ENCODE assay signal across 22 cellular contexts in the genomic region with DNA sequence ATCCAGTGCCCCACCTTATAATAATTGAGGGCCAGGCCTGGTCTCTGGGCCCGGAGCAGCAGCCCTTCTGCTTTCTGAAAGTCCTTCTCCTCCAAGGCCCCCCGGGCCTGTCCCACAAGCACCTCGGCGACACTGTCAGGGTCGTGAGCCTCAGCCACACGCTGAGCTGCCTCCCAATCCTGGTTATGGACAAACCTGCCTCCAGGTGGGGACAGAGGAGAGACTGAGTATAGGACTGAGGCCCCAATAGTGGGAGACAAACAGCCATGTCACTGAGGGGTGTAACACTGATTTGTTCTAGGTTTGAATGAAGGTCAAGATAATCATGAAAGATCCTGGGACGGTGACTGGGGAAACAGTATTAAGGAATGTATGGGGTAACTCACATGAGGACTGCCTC. TPM values are rescaled to one million over a fixed set of nuclear protein-coding genes. Genes with fewer than 3 reads are reported as not detected.
DNase-seq lines count a peak whose midpoint lies in the region; ATAC-seq, FAIRE-seq and TF ChIP-seq lines count a peak whose summit lies in the region.
"Had no signal": no experiment of that assay in that cellular context is flagged by ENCODE, and none has a peak within 500 bp of the region (broad histone marks: within the 10 kb centered on the region; RNA-seq: fewer than 3 reads in every experiment).

No MANE protein-coding gene starts in this region.

- H3K27ac ChIP-seq in HepG2 (ENCODE audit: extremely low read length, insufficient read depth, low read length) (no peak overlapping the region), right lobe of liver (no peak overlapping the region), body of pancreas (no peak overlapping the region), vagina (no peak overlapping the region), upper lobe of right lung (no peak overlapping the region)
- H3K27ac ChIP-seq: C4-2B, SK-N-MC had no signal

- H3K9ac ChIP-seq in HepG2 (ENCODE audit: insufficient read depth, low read depth, low read length), result no peak overlapping the region

- no peak overlapping the region for H3K4me3 Mint-ChIP-seq in progenitor cell of endocrine pancreas (ENCODE audit: low read depth)

- DNase-seq in HepG2 (ENCODE audit: low spot score) (no peak), right lobe of liver (no peak), body of pancreas (no peak), vagina (ENCODE audit: extremely low spot score in 2 of 2) (no peak), progenitor cell of endocrine pancreas (ENCODE audit: low spot score, unreplicated experiment) (no peak), upper lobe of right lung (no peak)
- DNase-seq: EL, GF-D8, GOT3, MM.1S, NCI-H1048, NCI-H1417 treated with DMSO at 0.1 percent for 48 hours, NCI-H187, NCI-H2107, NCI-H446 treated with DMSO at 0.1 percent for 48 hours, NCI-H526 treated with DMSO at 0.1 percent for 48 hours, OCI-M1, SHP77 treated with DMSO at 0.1 percent for 48 hours had no signal

- no peaks in the 10 kb centered on the region for H4K20me1 ChIP-seq in HepG2 (ENCODE audit: insufficient read depth, low read length)

- POLR2A ChIA-PET in HepG2 (lab: Yijun Ruan, JAX), result no interaction called here

- FAIRE-seq in HepG2 (lab: Jason Lieb, UNC), result no peak
- FAIRE-seq: A204.1, D721Med had no signal

- CTCF ChIA-PET in HepG2 (lab: Yijun Ruan, JAX; ENCODE audit: low intra/inter-chr PET ratio, low total read pairs), result no interaction called here

- no peak overlapping the region for H3K4me3 ChIP-seq in HepG2 (replicated peaks in 1 of 3; ENCODE audit: insufficient read depth in 1 of 3, low read depth in 2 of 3, low read length in 3 of 3)
- no peak overlapping the region for H3K4me3 ChIP-seq in right lobe of liver
- no peak overlapping the region for H3K4me3 ChIP-seq in body of pancreas
- no peak overlapping the region for H3K4me3 ChIP-seq in vagina
- H3K4me3 ChIP-seq in upper lobe of right lung, result no peak overlapping the region
- H3K4me3 ChIP-seq: SK-N-MC had no signal

- H3K4me1 Mint-ChIP-seq in progenitor cell of endocrine pancreas (ENCODE audit: low read depth), result no peaks in the 10 kb centered on the region

- H3K9me3 ChIP-seq in HepG2 (ENCODE audit: low read length) (no peaks in the 10 kb centered on the region), right lobe of liver (no peaks in the 10 kb centered on the region), body of pancreas (no peaks in the 10 kb centered on the region), vagina (no peaks in the 10 kb centered on the region), upper lobe of right lung (no peaks in the 10 kb centered on the region)

- TF ChIP-seq CTCF in HepG2 (CRISPR knock-in tag; IDR thresholded peaks at IDR 0.05), result peak; percentile 34; the same call in 1 of the 2 replicates
- no peak for TF ChIP-seq CTCF in right lobe of liver (IDR thresholded peaks at IDR 0.05)
- TF ChIP-seq CTCF in body of pancreas (IDR thresholded peaks at IDR 0.05), result no peak
- no peak for TF ChIP-seq CTCF in vagina (IDR thresholded peaks at IDR 0.05)
- TF ChIP-seq CTCF in progenitor cell of endocrine pancreas (IDR thresholded peaks at IDR 0.05; ENCODE audit: unreplicated experiment), result no peak
- TF ChIP-seq CTCF in upper lobe of right lung (IDR thresholded peaks at IDR 0.05), result no peak

- H3K27ac Mint-ChIP-seq in progenitor cell of endocrine pancreas, result no peak overlapping the region

- WGBS in HepG2 (ENCODE audit: low lambda C conversion rate), result 92% methylated on average over 7 of the region's 7 CpGs
- WGBS in right lobe of liver (ENCODE audit: insufficient coverage, low coverage, low lambda C conversion rate, missing lambda C conversion rate), result 97% methylated on average over 6 of the region's 7 CpGs
- 76 to 82% methylated on average over 7 of the region's 7 CpGs for WGBS in body of pancreas, 2 donors

- no TSS peak for BruUV-seq in HepG2 (replicated peaks; lab: Mats Ljungman, UMichigan)

- TF ChIP-seq EP300 in HepG2 (IDR thresholded peaks at IDR 0.05; ENCODE audit: low read depth in 2 of 2, low read length in 2 of 2), result no peak
- no peak for TF ChIP-seq EP300 in HepG2 (CRISPR knock-in tag; IDR thresholded peaks at IDR 0.05; ENCODE audit: borderline replicate concordance)

- in situ Hi-C loops in HepG2 (cut with HindIII; ENCODE audit: extremely low pct_ligation_motif_present, low pct_unique_long_range_greater_than_20kb), result no loop called here

- TF ChIP-seq POLR2A in HepG2 (IDR thresholded peaks at IDR 0.05; ENCODE audit: insufficient read depth in 1 of 2, low read depth in 2 of 2, low read length in 2 of 2), result no peak
- TF ChIP-seq POLR2A in right lobe of liver (IDR thresholded peaks at IDR 0.05), result no peak
- TF ChIP-seq POLR2A in body of pancreas (IDR thresholded peaks at IDR 0.05), result no peak
- no peak for TF ChIP-seq POLR2A in vagina (IDR thresholded peaks at IDR 0.05)

- no peaks in the 10 kb centered on the region for H3K4me1 ChIP-seq in HepG2 (ENCODE audit: insufficient read depth, low read length)
- no peaks in the 10 kb centered on the region for H3K4me1 ChIP-seq in right lobe of liver
- H3K4me1 ChIP-seq in body of pancreas, result no peaks in the 10 kb centered on the region
- no peaks in the 10 kb centered on the region for H3K4me1 ChIP-seq in vagina
- no peaks in the 10 kb centered on the region for H3K4me1 ChIP-seq in upper lobe of right lung

- H3K4me2 ChIP-seq in HepG2 (ENCODE audit: low read depth, low read length), result no peak overlapping the region

- H2AFZ ChIP-seq in HepG2 (ENCODE audit: low read length), result no peak overlapping the region

- TF ChIP-seq RAD21 in HepG2 (CRISPR knock-in tag; IDR thresholded peaks at IDR 0.05), result no peak

- H3K36me3 ChIP-seq in HepG2 (replicated peaks in 1 of 2; ENCODE audit: control insufficient read depth in 1 of 2, insufficient read depth in 2 of 2, low read length in 2 of 2) (peaks cover 20 to 39% of the 10 kb centered on the region in 2 experiments; a peak in 4 of 5 replicates), right lobe of liver (peaks cover 0 to 17% (median 0%) of the 10 kb centered on the region in 4 donors), body of pancreas (replicated peaks in 1 of 2; ENCODE audit: insufficient read depth in 1 of 2, low read depth in 2 of 2) (peaks cover 0 to 5% of the 10 kb centered on the region in 2 donors), vagina (peaks cover 0 to 52% of the 10 kb centered on the region in 2 donors), upper lobe of right lung (peaks cover 75% of the 10 kb centered on the region)

- peak; percentile 65 for ATAC-seq in HepG2
- no peak for ATAC-seq in right lobe of liver
- peak; percentile 21 for ATAC-seq in body of pancreas
- no peak for ATAC-seq in upper lobe of right lung

- no peaks in the 10 kb centered on the region for H3K27me3 Mint-ChIP-seq in progenitor cell of endocrine pancreas

- no peaks in the 10 kb centered on the region for H3K27me3 ChIP-seq in HepG2 (ENCODE audit: control insufficient read depth in 1 of 2, insufficient read depth in 2 of 2, low read length in 2 of 2)
- no peaks in the 10 kb centered on the region for H3K27me3 ChIP-seq in right lobe of liver
- no peaks in the 10 kb centered on the region for H3K27me3 ChIP-seq in body of pancreas
- no peaks in the 10 kb centered on the region for H3K27me3 ChIP-seq in vagina
- no peaks in the 10 kb centered on the region for H3K27me3 ChIP-seq in upper lobe of right lung

- H3K79me2 ChIP-seq in HepG2 (ENCODE audit: insufficient read depth, low read length), result no peaks in the 10 kb centered on the region

- H3K36me3 Mint-ChIP-seq in progenitor cell of endocrine pancreas (ENCODE audit: insufficient read depth), result peaks cover 9% of the 10 kb centered on the region

- intact Hi-C loops in HepG2 (cut with micrococcal nuclease; ENCODE audit: unreplicated experiment) (no loop called here), right lobe of liver (cut with DNase I) (no loop called here), body of pancreas (cut with DNase I) (no loop called here), vagina (cut with DNase I) (no loop called here), upper lobe of right lung (cut with DNase I) (no loop called here)

- H3K9me3 Mint-ChIP-seq in progenitor cell of endocrine pancreas (ENCODE audit: low read depth), result no peaks in the 10 kb centered on the region

RNA-seq across cellular contexts. Expression of gene KRTCAP3, which starts 11.8 kb away (rescaled TPM):
- total RNA-seq in HepG2 (2016; rRNA removed; fragmentation: Illumina TruSeq; extraction: Trizol), result 2.1 TPM in 1 of 2 replicates, not detected in the other
- total RNA-seq in HepG2 (2016; cell fraction: cytosol; rRNA removed; fragmentation: Illumina TruSeq; extraction: Trizol; ENCODE audit: low read depth), result not detected in 2 replicates
- 1.6 TPM in 1 of 2 replicates, not detected in the other for total RNA-seq in HepG2 (2016; cell fraction: insoluble cytoplasmic fraction; rRNA removed; fragmentation: Illumina TruSeq; extraction: Trizol)
- 0.28 and 0.31 TPM in 2 replicates for total RNA-seq in HepG2 (2016; cell fraction: membrane; rRNA removed; fragmentation: Illumina TruSeq; extraction: Trizol)
- 1.6 and 3.6 TPM in 2 replicates for total RNA-seq in HepG2 (2016; cell fraction: nucleus; rRNA removed; fragmentation: Illumina TruSeq; extraction: Trizol)
- 4.5 and 5.6 TPM in 2 replicates for polyA plus RNA-seq in HepG2 (2011; rRNA removed)
- polyA plus RNA-seq in HepG2 (2011; cell fraction: cytosol; rRNA removed), result 0.64 and 0.94 TPM in 2 replicates
- 57.5 and 78.7 TPM in 2 replicates for polyA plus RNA-seq in HepG2 (2011; cell fraction: nucleus; rRNA removed)
- 5.6 and 6.6 TPM in 2 replicates for polyA plus RNA-seq in HepG2 (2012)
- 0.34 and 0.46 TPM in 2 replicates for polyA plus RNA-seq in HepG2 (2016; cell fraction: cytosol; fragmentation: Illumina TruSeq; extraction: Trizol; ENCODE audit: low read depth)
- 0.41 TPM in 1 of 2 replicates, not detected in the other for polyA plus RNA-seq in HepG2 (2016; cell fraction: insoluble cytoplasmic fraction; fragmentation: Illumina TruSeq; extraction: Trizol; ENCODE audit: low read depth)
- 0.32 and 1.0 TPM in 2 replicates for polyA plus RNA-seq in HepG2 (2016; cell fraction: membrane; fragmentation: Illumina TruSeq; extraction: Trizol; ENCODE audit: low read depth)
- polyA plus RNA-seq in HepG2 (2016; cell fraction: nucleus; fragmentation: Illumina TruSeq; extraction: Trizol; ENCODE audit: insufficient read depth, low read depth), result 12.5 and 13.4 TPM in 2 replicates
- polyA minus RNA-seq in HepG2 (2011; rRNA and poly(A)+ RNA removed; ENCODE audit: low replicate concordance), result 0.77 and 4.4 TPM in 2 replicates
- polyA minus RNA-seq in HepG2 (2011; cell fraction: cytosol; rRNA and poly(A)+ RNA removed), result not detected in 2 replicates
- 8.7 and 8.8 TPM in 2 replicates for polyA minus RNA-seq in HepG2 (2011; cell fraction: nucleus; rRNA and poly(A)+ RNA removed)
- total RNA-seq in right lobe of liver, result 1 to 10 TPM; 3.2 to 8.0 (median 4.6) TPM
- 10 to 100 TPM; 11.9 to 25.2 TPM for total RNA-seq in body of pancreas
- 3.9 TPM for total RNA-seq in vagina
- 15.4 and 17.1 TPM in 2 replicates for total RNA-seq in progenitor cell of endocrine pancreas
- 22.5 TPM for total RNA-seq in upper lobe of right lung

RNA-seq across cellular contexts. Expression of gene NRBP1, which starts 25.5 kb away (rescaled TPM):
- total RNA-seq in HepG2 (2016; rRNA removed; fragmentation: Illumina TruSeq; extraction: Trizol), result 165 and 222 TPM in 2 replicates
- total RNA-seq in HepG2 (2016; cell fraction: cytosol; rRNA removed; fragmentation: Illumina TruSeq; extraction: Trizol; ENCODE audit: low read depth), result 29.3 and 32.1 TPM in 2 replicates
- 165 and 218 TPM in 2 replicates for total RNA-seq in HepG2 (2016; cell fraction: insoluble cytoplasmic fraction; rRNA removed; fragmentation: Illumina TruSeq; extraction: Trizol)
- 63.2 and 68.0 TPM in 2 replicates for total RNA-seq in HepG2 (2016; cell fraction: membrane; rRNA removed; fragmentation: Illumina TruSeq; extraction: Trizol)
- total RNA-seq in HepG2 (2016; cell fraction: nucleus; rRNA removed; fragmentation: Illumina TruSeq; extraction: Trizol), result 96.2 and 104 TPM in 2 replicates
- polyA plus RNA-seq in HepG2 (2011; rRNA removed), result 227 and 240 TPM in 2 replicates
- polyA plus RNA-seq in HepG2 (2011; cell fraction: cytosol; rRNA removed), result 195 and 204 TPM in 2 replicates
- polyA plus RNA-seq in HepG2 (2011; cell fraction: nucleus; rRNA removed), result 237 and 253 TPM in 2 replicates
- polyA plus RNA-seq in HepG2 (2012), result 128 and 143 TPM in 2 replicates
- 19.3 and 21.8 TPM in 2 replicates for polyA plus RNA-seq in HepG2 (2016; cell fraction: cytosol; fragmentation: Illumina TruSeq; extraction: Trizol; ENCODE audit: low read depth)
- polyA plus RNA-seq in HepG2 (2016; cell fraction: insoluble cytoplasmic fraction; fragmentation: Illumina TruSeq; extraction: Trizol; ENCODE audit: low read depth), result 234 and 235 TPM in 2 replicates
- polyA plus RNA-seq in HepG2 (2016; cell fraction: membrane; fragmentation: Illumina TruSeq; extraction: Trizol; ENCODE audit: low read depth), result 36.2 and 39.8 TPM in 2 replicates
- polyA plus RNA-seq in HepG2 (2016; cell fraction: nucleus; fragmentation: Illumina TruSeq; extraction: Trizol; ENCODE audit: insufficient read depth, low read depth), result 149 and 154 TPM in 2 replicates
- polyA minus RNA-seq in HepG2 (2011; rRNA and poly(A)+ RNA removed; ENCODE audit: low replicate concordance), result 103 and 225 TPM in 2 replicates
- polyA minus RNA-seq in HepG2 (2011; cell fraction: cytosol; rRNA and poly(A)+ RNA removed), result 91.1 and 109 TPM in 2 replicates
- polyA minus RNA-seq in HepG2 (2011; cell fraction: nucleus; rRNA and poly(A)+ RNA removed), result 149 and 165 TPM in 2 replicates
- 10 to 100 TPM; 37.7 to 49.4 (median 41.5) TPM for total RNA-seq in right lobe of liver
- total RNA-seq in body of pancreas, result 10 to 100 TPM; 34.2 to 36.6 TPM
- 62.6 TPM for total RNA-seq in vagina
- 109 and 120 TPM in 2 replicates for total RNA-seq in progenitor cell of endocrine pancreas
- 75.8 TPM for total RNA-seq in upper lobe of right lung

RNA-seq across cellular contexts. Expression of gene IFT172, which starts 35.6 kb away (rescaled TPM):
- total RNA-seq in HepG2 (2016; rRNA removed; fragmentation: Illumina TruSeq; extraction: Trizol), result 17.0 and 21.6 TPM in 2 replicates
- 5.1 and 5.9 TPM in 2 replicates for total RNA-seq in HepG2 (2016; cell fraction: cytosol; rRNA removed; fragmentation: Illumina TruSeq; extraction: Trizol; ENCODE audit: low read depth)
- total RNA-seq in HepG2 (2016; cell fraction: insoluble cytoplasmic fraction; rRNA removed; fragmentation: Illumina TruSeq; extraction: Trizol), result 15.4 and 22.8 TPM in 2 replicates
- 4.1 and 7.4 TPM in 2 replicates for total RNA-seq in HepG2 (2016; cell fraction: membrane; rRNA removed; fragmentation: Illumina TruSeq; extraction: Trizol)
- total RNA-seq in HepG2 (2016; cell fraction: nucleus; rRNA removed; fragmentation: Illumina TruSeq; extraction: Trizol), result 24.2 and 27.6 TPM in 2 replicates
- 30.7 and 35.7 TPM in 2 replicates for polyA plus RNA-seq in HepG2 (2011; rRNA removed)
- polyA plus RNA-seq in HepG2 (2011; cell fraction: cytosol; rRNA removed), result 11.2 and 12.0 TPM in 2 replicates
- polyA plus RNA-seq in HepG2 (2011; cell fraction: nucleus; rRNA removed), result 122 and 159 TPM in 2 replicates
- 21.4 and 26.2 TPM in 2 replicates for polyA plus RNA-seq in HepG2 (2012)
- 0.88 and 1.3 TPM in 2 replicates for polyA plus RNA-seq in HepG2 (2016; cell fraction: cytosol; fragmentation: Illumina TruSeq; extraction: Trizol; ENCODE audit: low read depth)
- 8.0 and 8.4 TPM in 2 replicates for polyA plus RNA-seq in HepG2 (2016; cell fraction: insoluble cytoplasmic fraction; fragmentation: Illumina TruSeq; extraction: Trizol; ENCODE audit: low read depth)
- polyA plus RNA-seq in HepG2 (2016; cell fraction: membrane; fragmentation: Illumina TruSeq; extraction: Trizol; ENCODE audit: low read depth), result 2.2 and 2.6 TPM in 2 replicates
- polyA plus RNA-seq in HepG2 (2016; cell fraction: nucleus; fragmentation: Illumina TruSeq; extraction: Trizol; ENCODE audit: insufficient read depth, low read depth), result 41.9 and 42.9 TPM in 2 replicates
- 30.2 and 40.9 TPM in 2 replicates for polyA minus RNA-seq in HepG2 (2011; rRNA and poly(A)+ RNA removed; ENCODE audit: low replicate concordance)
- 8.0 and 9.8 TPM in 2 replicates for polyA minus RNA-seq in HepG2 (2011; cell fraction: cytosol; rRNA and poly(A)+ RNA removed)
- polyA minus RNA-seq in HepG2 (2011; cell fraction: nucleus; rRNA and poly(A)+ RNA removed), result 76.2 and 89.9 TPM in 2 replicates
- total RNA-seq in right lobe of liver, result 10 to 100 TPM in 1 of 6 experiments, 1 to 10 TPM in 5; 4.4 to 11.5 (median 6.2) TPM
- total RNA-seq in body of pancreas, result 10 to 100 TPM; 14.3 to 41.2 TPM
- 30.7 TPM for total RNA-seq in vagina
- total RNA-seq in progenitor cell of endocrine pancreas, result 43.7 and 49.5 TPM in 2 replicates
- 19.2 TPM for total RNA-seq in upper lobe of right lung

RNA-seq across cellular contexts. Expression of gene FNDC4, which starts 41.0 kb away (rescaled TPM):
- 7.4 and 9.0 TPM in 2 replicates for total RNA-seq in HepG2 (2016; rRNA removed; fragmentation: Illumina TruSeq; extraction: Trizol)
- 18.3 and 18.6 TPM in 2 replicates for total RNA-seq in HepG2 (2016; cell fraction: cytosol; rRNA removed; fragmentation: Illumina TruSeq; extraction: Trizol; ENCODE audit: low read depth)
- total RNA-seq in HepG2 (2016; cell fraction: insoluble cytoplasmic fraction; rRNA removed; fragmentation: Illumina TruSeq; extraction: Trizol), result 6.4 and 9.4 TPM in 2 replicates
- total RNA-seq in HepG2 (2016; cell fraction: membrane; rRNA removed; fragmentation: Illumina TruSeq; extraction: Trizol), result 24.1 and 26.9 TPM in 2 replicates
- total RNA-seq in HepG2 (2016; cell fraction: nucleus; rRNA removed; fragmentation: Illumina TruSeq; extraction: Trizol), result 4.9 and 6.0 TPM in 2 replicates
- polyA plus RNA-seq in HepG2 (2011; rRNA removed), result 17.4 and 26.3 TPM in 2 replicates
- polyA plus RNA-seq in HepG2 (2011; cell fraction: cytosol; rRNA removed), result 18.5 and 21.7 TPM in 2 replicates
- polyA plus RNA-seq in HepG2 (2011; cell fraction: nucleus; rRNA removed), result 25.5 and 37.4 TPM in 2 replicates
- 11.2 and 21.4 TPM in 2 replicates for polyA plus RNA-seq in HepG2 (2012)
- 25.4 and 28.1 TPM in 2 replicates for polyA plus RNA-seq in HepG2 (2016; cell fraction: cytosol; fragmentation: Illumina TruSeq; extraction: Trizol; ENCODE audit: low read depth)
- 8.3 and 8.5 TPM in 2 replicates for polyA plus RNA-seq in HepG2 (2016; cell fraction: insoluble cytoplasmic fraction; fragmentation: Illumina TruSeq; extraction: Trizol; ENCODE audit: low read depth)
- 27.4 and 30.5 TPM in 2 replicates for polyA plus RNA-seq in HepG2 (2016; cell fraction: membrane; fragmentation: Illumina TruSeq; extraction: Trizol; ENCODE audit: low read depth)
- polyA plus RNA-seq in HepG2 (2016; cell fraction: nucleus; fragmentation: Illumina TruSeq; extraction: Trizol; ENCODE audit: insufficient read depth, low read depth), result 11.5 and 13.8 TPM in 2 replicates
- polyA minus RNA-seq in HepG2 (2011; rRNA and poly(A)+ RNA removed; ENCODE audit: low replicate concordance), result 27.7 TPM in 1 of 2 replicates, not detected in the other
- 6.4 and 7.1 TPM in 2 replicates for polyA minus RNA-seq in HepG2 (2011; cell fraction: cytosol; rRNA and poly(A)+ RNA removed)
- polyA minus RNA-seq in HepG2 (2011; cell fraction: nucleus; rRNA and poly(A)+ RNA removed), result 4.5 and 10.4 TPM in 2 replicates
- total RNA-seq in right lobe of liver, result 100 to 1,000 TPM in 2 of 6 experiments, 10 to 100 TPM in 4; 29.9 to 123 (median 65.1) TPM
- 10 to 100 TPM; 10.4 to 20.8 TPM for total RNA-seq in body of pancreas
- total RNA-seq in vagina, result 18.2 TPM
- 10.2 and 12.2 TPM in 2 replicates for total RNA-seq in progenitor cell of endocrine pancreas
- total RNA-seq in upper lobe of right lung, result 2.0 TPM

RNA-seq across cellular contexts. Expression of gene GCKR, which starts 42.7 kb away (rescaled TPM):
- total RNA-seq in HepG2 (2016; rRNA removed; fragmentation: Illumina TruSeq; extraction: Trizol), result 6.9 and 15.2 TPM in 2 replicates
- total RNA-seq in HepG2 (2016; cell fraction: cytosol; rRNA removed; fragmentation: Illumina TruSeq; extraction: Trizol; ENCODE audit: low read depth), result 3.2 and 3.7 TPM in 2 replicates
- 6.0 and 16.1 TPM in 2 replicates for total RNA-seq in HepG2 (2016; cell fraction: insoluble cytoplasmic fraction; rRNA removed; fragmentation: Illumina TruSeq; extraction: Trizol)
- total RNA-seq in HepG2 (2016; cell fraction: membrane; rRNA removed; fragmentation: Illumina TruSeq; extraction: Trizol), result 2.4 and 3.5 TPM in 2 replicates
- 29.2 and 33.6 TPM in 2 replicates for total RNA-seq in HepG2 (2016; cell fraction: nucleus; rRNA removed; fragmentation: Illumina TruSeq; extraction: Trizol)
- polyA plus RNA-seq in HepG2 (2011; rRNA removed), result 48.3 and 74.5 TPM in 2 replicates
- 11.2 and 16.4 TPM in 2 replicates for polyA plus RNA-seq in HepG2 (2011; cell fraction: cytosol; rRNA removed)
- 238 and 360 TPM in 2 replicates for polyA plus RNA-seq in HepG2 (2011; cell fraction: nucleus; rRNA removed)
- polyA plus RNA-seq in HepG2 (2012), result 66.0 and 71.4 TPM in 2 replicates
- 0.67 and 0.96 TPM in 2 replicates for polyA plus RNA-seq in HepG2 (2016; cell fraction: cytosol; fragmentation: Illumina TruSeq; extraction: Trizol; ENCODE audit: low read depth)
- 3.8 and 5.0 TPM in 2 replicates for polyA plus RNA-seq in HepG2 (2016; cell fraction: insoluble cytoplasmic fraction; fragmentation: Illumina TruSeq; extraction: Trizol; ENCODE audit: low read depth)
- polyA plus RNA-seq in HepG2 (2016; cell fraction: membrane; fragmentation: Illumina TruSeq; extraction: Trizol; ENCODE audit: low read depth), result 1.5 and 1.7 TPM in 2 replicates
- polyA plus RNA-seq in HepG2 (2016; cell fraction: nucleus; fragmentation: Illumina TruSeq; extraction: Trizol; ENCODE audit: insufficient read depth, low read depth), result 68.5 and 72.0 TPM in 2 replicates
- 30.6 TPM in 1 of 2 replicates, not detected in the other for polyA minus RNA-seq in HepG2 (2011; rRNA and poly(A)+ RNA removed; ENCODE audit: low replicate concordance)
- 1.9 and 7.5 TPM in 2 replicates for polyA minus RNA-seq in HepG2 (2011; cell fraction: cytosol; rRNA and poly(A)+ RNA removed)
- polyA minus RNA-seq in HepG2 (2011; cell fraction: nucleus; rRNA and poly(A)+ RNA removed), result 88.6 and 140 TPM in 2 replicates
- total RNA-seq in right lobe of liver, result 100 to 1,000 TPM in 4 of 6 experiments, 10 to 100 TPM in 2; 57.9 to 164 (median 115) TPM
- 1 to 10 TPM in 1 of 2 donors, not detected in 1; 1.6 TPM for total RNA-seq in body of pancreas
- 0.98 TPM for total RNA-seq in vagina
- total RNA-seq in progenitor cell of endocrine pancreas, result 2.0 and 2.8 TPM in 2 replicates
- not detected for total RNA-seq in upper lobe of right lung

Comparison
In these comparisons a context has a peak if more than half of its experiments do, and no peak if none do; other contexts are left out.
1. ATAC-seq: peak in HepG2 (single experiment) and body of pancreas (single experiment); none in right lobe of liver (0 of 4) and upper lobe of right lung (single experiment).